Comparison of ENCODE assay signal across 1 cellular context in genomic region chr15:63597033-63597790, GRCh38.
TF ChIP-seq lines count a peak whose summit lies in the region.

TSS of gene FBXL22 (plus strand) at chr15:63597387. CDS start at chr15:63597393, 6 bp downstream.

TF ChIP-seq in HEK293, 187 proteins besides CTCF, POLR2A, EP300 and RAD21 (continued from another document):
- TF ChIP-seq ZBTB11 (tag by site-specific recombination; conservative IDR thresholded peaks at IDR 0.05; ENCODE audit: low read depth), result no peak
